Comparison of ENCODE assay signal across 19 cellular contexts in the genomic region with DNA sequence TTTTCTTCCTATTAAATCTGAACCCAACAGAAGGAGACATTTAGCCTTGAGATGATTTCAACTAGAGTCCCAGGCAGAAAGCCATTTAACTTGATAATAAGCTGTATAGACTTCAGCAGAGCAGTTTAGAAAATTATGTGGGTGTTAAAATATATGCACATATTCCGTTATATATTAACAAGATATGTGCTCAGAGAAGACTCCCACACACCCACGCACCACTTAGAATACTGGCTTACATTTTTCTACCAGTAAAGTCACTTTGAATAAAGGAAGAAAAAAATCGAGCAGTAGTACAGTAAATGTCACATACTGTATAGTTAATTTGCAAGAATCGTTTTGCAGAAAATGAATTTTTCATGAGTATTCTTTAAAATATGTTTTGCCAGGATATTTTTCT.
A peak's percentile ranks its signal among the peaks of the same experiment; 100 is the strongest.
DNase-seq lines count a peak whose midpoint lies in the region; ATAC-seq, FAIRE-seq and TF ChIP-seq lines count a peak whose summit lies in the region.
"Had no signal": no experiment of that assay in that cellular context is flagged by ENCODE, and none has a peak within 500 bp of the region (broad histone marks: within the 10 kb centered on the region; RNA-seq: fewer than 3 reads in every experiment).

No MANE protein-coding gene starts in this region.

- intact Hi-C loops in A673 (cut with micrococcal nuclease; ENCODE audit: unreplicated experiment) = no loop called here

- no peak overlapping the region for H3K4me3 ChIP-seq in A673 (ENCODE audit: low read depth, low read length, poor library complexity, severe bottlenecking)
- H3K4me3 ChIP-seq: HAP-1, K562 had no signal

- H3K9me3 ChIP-seq in A673 (ENCODE audit: low read depth, low read length, poor library complexity, severe bottlenecking) = no peaks in the 10 kb centered on the region
- H3K9me3 ChIP-seq: BE2C, HAP-1 had no signal

- no TSS peak for BruUV-seq in A673 (replicated peaks; lab: Mats Ljungman, UMichigan)

- TF ChIP-seq CTCF in A673 (conservative IDR thresholded peaks at IDR 0.05; ENCODE audit: low read depth, low read length) = no peak

- FAIRE-seq in H54 (lab: Jason Lieb, UNC) = peak; percentile 23
- FAIRE-seq: K562 had no signal

- H3K4me1 ChIP-seq in A673 (ENCODE audit: insufficient read depth, low read length, poor library complexity, severe bottlenecking) = no peaks in the 10 kb centered on the region
- H3K4me1 ChIP-seq: BE2C, HAP-1 had no signal

- CTCF ChIA-PET in A673 (lab: Charles Lee) = no interaction called here

- H3K27ac ChIP-seq in A673 (ENCODE audit: low read depth, low read length, poor library complexity, severe bottlenecking) = no peak overlapping the region
- H3K27ac ChIP-seq: 22Rv1 had no signal

- TF ChIP-seq POLR2A in H54 (IDR thresholded peaks at IDR 0.05; ENCODE audit: low read depth, low read length) = no peak

- no peaks in the 10 kb centered on the region for H3K27me3 ChIP-seq in A673 (replicated peaks; ENCODE audit: insufficient read depth, low read depth, low read length, poor library complexity)
- H3K27me3 ChIP-seq: BE2C had no signal

- no peaks in the 10 kb centered on the region for H3K36me3 ChIP-seq in A673 (ENCODE audit: insufficient read depth, low read length, poor library complexity, severe bottlenecking)
- H3K36me3 ChIP-seq: BE2C, HAP-1 had no signal

- ATAC-seq in HG03460 (IDR thresholded peaks at IDR 0.05; ENCODE audit: unreplicated experiment) = peak; percentile 46
- no peak for ATAC-seq in GM18519 (IDR thresholded peaks at IDR 0.05; ENCODE audit: low FRiP score, unreplicated experiment)
- no peak for ATAC-seq in HG02970 (IDR thresholded peaks at IDR 0.05; ENCODE audit: low FRiP score, unreplicated experiment)
- ATAC-seq in HG03442 (IDR thresholded peaks at IDR 0.05; ENCODE audit: unreplicated experiment) = no peak
- ATAC-seq: K562, T-helper 17 cell had no signal

- peak; percentile 7 for DNase-seq in A673 (ENCODE audit: low spot score)
- DNase-seq in H54 (ENCODE audit: insufficient read length, low spot score) = no peak
- peak; percentile 2 for DNase-seq in glomerular visceral epithelial cell (ENCODE audit: extremely low spot score)
- no peak for DNase-seq in NCI-H1105 (lab: John Stamatoyannopoulos, UW)
- DNase-seq: BE2C; CD4-positive, alpha-beta memory T cell; MV-4-11; NCI-H2081; NCI-H510A treated with DMSO at 0.1 percent for 48 hours; NCI-H82; SHP77; T-helper 17 cell had no signal

- POLR2A ChIA-PET in A673 (lab: Charles Lee; ENCODE audit: low non-redundant PET) = no interaction called here

Comparison
In these comparisons a context has a peak if more than half of its experiments do, and no peak if none do; other contexts are left out.
1. DNase-seq: peak in A673 (single experiment) and glomerular visceral epithelial cell (single experiment); none in H54 (single experiment) and NCI-H1105 (single experiment).